17 cellular contexts compared by ENCODE assay signal in the genomic region with DNA sequence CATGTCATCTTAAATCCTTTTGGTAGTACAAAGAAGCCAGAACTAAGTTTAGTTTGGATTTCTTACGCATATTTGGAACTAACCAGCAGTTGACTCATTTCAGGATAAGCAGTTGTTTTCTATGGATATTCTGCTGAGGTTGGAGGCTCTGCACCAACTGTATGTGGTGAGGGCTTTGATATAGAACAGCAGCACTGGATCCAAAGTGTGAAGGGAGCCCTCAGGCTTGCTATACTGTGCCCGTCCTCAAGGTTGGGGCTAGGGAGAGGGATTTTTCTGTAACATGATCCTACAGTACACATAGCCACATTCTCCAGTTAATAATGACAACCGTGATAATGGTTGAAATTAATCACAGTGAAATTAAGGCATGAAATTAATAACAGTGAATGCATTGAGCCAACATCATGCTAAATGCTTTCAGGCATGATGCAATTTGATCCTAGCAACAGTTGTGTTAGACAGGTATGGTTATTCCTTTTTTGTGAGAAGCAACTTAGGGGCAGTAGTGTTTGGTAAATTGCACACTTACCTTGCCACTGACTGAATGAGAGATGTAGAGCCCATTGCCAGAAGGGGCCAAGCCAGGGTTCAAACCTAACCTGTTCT. TPM values are rescaled to one million over a fixed set of nuclear protein-coding genes. Genes with fewer than 3 reads are reported as not detected.
DNase-seq lines count a peak whose midpoint lies in the region; ATAC-seq and TF ChIP-seq lines count a peak whose summit lies in the region.
"Had no signal": no experiment of that assay in that cellular context is flagged by ENCODE, and none has a peak within 500 bp of the region (broad histone marks: within the 10 kb centered on the region; RNA-seq: fewer than 3 reads in every experiment).

No MANE protein-coding gene starts in this region.

- no peak overlapping the region for H3K4me2 ChIP-seq in mesendoderm (ENCODE audit: low read length)

- H3K4ac ChIP-seq in mesendoderm (ENCODE audit: low read depth, low read length) = no peak overlapping the region

- peaks cover 12% of the 10 kb centered on the region for H3K4me1 Mint-ChIP-seq in activated CD4-positive, alpha-beta T cell treated with anti-CD3 and anti-CD28 coated beads, Interleukin-2, amount 10 ng/mL, durations not matched to agents 24 days and 14 days

- no peak overlapping the region for H2BK15ac ChIP-seq in mesendoderm (replicated peaks; ENCODE audit: low read depth)

- H3K79me1 ChIP-seq in mesendoderm (ENCODE audit: low read length) = peaks cover 3% of the 10 kb centered on the region

- no peak for TF ChIP-seq CTCF in heart left ventricle (IDR thresholded peaks at IDR 0.05)
- no peak for TF ChIP-seq CTCF in Panc1 (IDR thresholded peaks at IDR 0.05)
- no peak for TF ChIP-seq CTCF in upper lobe of right lung (IDR thresholded peaks at IDR 0.05)

- H2BK5ac ChIP-seq in mesendoderm (ENCODE audit: low read length) = no peak overlapping the region

- WGBS in heart left ventricle, 4 donors = 67 to 77% (median 67%) methylated on average over 3 of the region's 3 CpGs
- WGBS in mesendoderm (ENCODE audit: extremely low coverage, insufficient coverage, low lambda C conversion rate) = no CpG with 5 or more reads among the region's 3 CpGs

- no peaks in the 10 kb centered on the region for H3K9me3 Mint-ChIP-seq in activated CD4-positive, alpha-beta T cell treated with anti-CD3 and anti-CD28 coated beads, Interleukin-2, amount 10 ng/mL, durations not matched to agents 24 days and 14 days
- H3K9me3 Mint-ChIP-seq: neural crest cell; stimulated activated naive CD8-positive, alpha-beta T cell treated with anti-CD3 and anti-CD28 coated beads, Interleukin-15, amount 100 ng/mL, for 72 hours had no signal

- H3K27ac ChIP-seq in heart left ventricle (peak overlapping the region in 9 of 12 donors; percentile 8 to 91 (median 23)), Panc1 (ENCODE audit: low read length) (peak overlapping the region; percentile 82), mesendoderm (ENCODE audit: low read depth, low read length) (no peak overlapping the region), upper lobe of right lung (peak overlapping the region; percentile 39)

- no peak overlapping the region for H4K8ac ChIP-seq in mesendoderm (ENCODE audit: low read depth, low read length)

- no peak overlapping the region for H3K23ac ChIP-seq in mesendoderm (ENCODE audit: low read length)

- intact Hi-C loops in heart left ventricle (cut with DNase I) (loop anchor here in 2 of 10 donors (5.0 kb wide), 1 partner anchor 35 kb away; the partner anchor contains the start of gene ARHGAP26 (in 2 of the 2)), left cardiac atrium (cut with DNase I) (no loop called here), Panc1 (cut with micrococcal nuclease; ENCODE audit: unreplicated experiment) (no loop called here), upper lobe of right lung (cut with DNase I) (no loop called here)
- intact Hi-C loops in activated CD4-positive, alpha-beta T cell treated with anti-CD3 and anti-CD28 coated beads, Interleukin-2, amount 10 ng/mL, durations not matched to agents 24 days and 14 days (cut with micrococcal nuclease) = no loop called here

- no peak overlapping the region for H2AK5ac ChIP-seq in mesendoderm (ENCODE audit: low read length)

- no peaks in the 10 kb centered on the region for H3K27me3 ChIP-seq in heart left ventricle
- no peaks in the 10 kb centered on the region for H3K27me3 ChIP-seq in Panc1 (ENCODE audit: control insufficient read depth, insufficient read depth, low read length)
- no peaks in the 10 kb centered on the region for H3K27me3 ChIP-seq in mesendoderm (ENCODE audit: insufficient read depth, low read length, poor library complexity)
- no peaks in the 10 kb centered on the region for H3K27me3 ChIP-seq in upper lobe of right lung
- H3K27me3 ChIP-seq: Peyer's patch had no signal

- H4K5ac ChIP-seq in mesendoderm (ENCODE audit: low read length) = no peak overlapping the region

- POLR2A ChIA-PET in Panc1 (lab: Charles Lee) = no interaction called here

- H3K27ac Mint-ChIP-seq in activated CD4-positive, alpha-beta T cell treated with anti-CD3 and anti-CD28 coated beads, Interleukin-2, amount 10 ng/mL, durations not matched to agents 24 days and 14 days = no peak overlapping the region
- H3K27ac Mint-ChIP-seq: activated naive CD8-positive, alpha-beta T cell; stimulated activated naive CD8-positive, alpha-beta T cell treated with anti-CD3 and anti-CD28 coated beads, Interleukin-15, amount 100 ng/mL, for 72 hours had no signal

- H3K18ac ChIP-seq in mesendoderm (ENCODE audit: low read length) = no peak overlapping the region

- H3K36me3 ChIP-seq in heart left ventricle = no peaks in the 10 kb centered on the region
- no peaks in the 10 kb centered on the region for H3K36me3 ChIP-seq in Panc1 (ENCODE audit: control insufficient read depth, insufficient read depth, low read length)
- H3K36me3 ChIP-seq in mesendoderm (ENCODE audit: control insufficient read depth, insufficient read depth, low read length) = no peaks in the 10 kb centered on the region
- no peaks in the 10 kb centered on the region for H3K36me3 ChIP-seq in upper lobe of right lung
- H3K36me3 ChIP-seq: Peyer's patch had no signal

- H3K9me3 ChIP-seq in heart left ventricle (no peaks in the 10 kb centered on the region), Panc1 (ENCODE audit: control insufficient read depth, insufficient read depth, low read depth, low read length) (no peaks in the 10 kb centered on the region), upper lobe of right lung (no peaks in the 10 kb centered on the region)
- H3K9me3 ChIP-seq: Peyer's patch had no signal

- H3K4me3 Mint-ChIP-seq in activated CD4-positive, alpha-beta T cell treated with anti-CD3 and anti-CD28 coated beads, Interleukin-2, amount 10 ng/mL, durations not matched to agents 24 days and 14 days = no peak overlapping the region
- H3K4me3 Mint-ChIP-seq: activated naive CD8-positive, alpha-beta T cell; stimulated activated naive CD8-positive, alpha-beta T cell treated with anti-CD3 and anti-CD28 coated beads, Interleukin-15, amount 100 ng/mL, for 72 hours had no signal

- H2BK120ac ChIP-seq in mesendoderm (ENCODE audit: low read depth, low read length) = no peak overlapping the region

- in situ Hi-C loops in Panc1 (cut with HindIII; ENCODE audit: low pct_unique_long_range_greater_than_20kb, low sequenced_read_pairs) = no loop called here

- H3K4me3 ChIP-seq in heart left ventricle (no peak overlapping the region), Panc1 (ENCODE audit: low read depth in 2 of 2, low read length in 2 of 2) (no peak overlapping the region), mesendoderm (ENCODE audit: low read length) (no peak overlapping the region), upper lobe of right lung (no peak overlapping the region)
- H3K4me3 ChIP-seq: GM12878, Peyer's patch had no signal

- peaks cover 4% of the 10 kb centered on the region for H3K36me3 Mint-ChIP-seq in activated CD4-positive, alpha-beta T cell treated with anti-CD3 and anti-CD28 coated beads, Interleukin-2, amount 10 ng/mL, durations not matched to agents 24 days and 14 days (ENCODE audit: low read depth)

- no peaks in the 10 kb centered on the region for H3K79me2 ChIP-seq in mesendoderm (ENCODE audit: control insufficient read depth, insufficient read depth, low read length)

- no peaks in the 10 kb centered on the region for H3K27me3 Mint-ChIP-seq in activated CD4-positive, alpha-beta T cell treated with anti-CD3 and anti-CD28 coated beads, Interleukin-2, amount 10 ng/mL, durations not matched to agents 24 days and 14 days
- H3K27me3 Mint-ChIP-seq: activated naive CD8-positive, alpha-beta T cell; stimulated activated naive CD8-positive, alpha-beta T cell treated with anti-CD3 and anti-CD28 coated beads, Interleukin-15, amount 100 ng/mL, for 72 hours had no signal

- H3K4me1 ChIP-seq in heart left ventricle (peaks cover 14 to 95% (median 70%) of the 10 kb centered on the region in 12 donors), Panc1 (ENCODE audit: control insufficient read depth, insufficient read depth, low read length) (peaks cover 72% of the 10 kb centered on the region), mesendoderm (ENCODE audit: control insufficient read depth, low read depth, low read length) (peaks cover 6% of the 10 kb centered on the region), upper lobe of right lung (peaks cover 37% of the 10 kb centered on the region)

- TF ChIP-seq POLR2A in heart left ventricle (IDR thresholded peaks at IDR 0.05) = no peak

- DNase-seq in heart left ventricle = no peak
- DNase-seq in left cardiac atrium = no peak
- no peak for DNase-seq in Panc1 (ENCODE audit: low read depth, low spot score)
- DNase-seq in mesendoderm = peak; percentile 26
- no peak for DNase-seq in upper lobe of right lung
- DNase-seq in activated gamma-delta T cell treated with Interleukin-2 at 50 U/mL for 16 hours = no peak
- DNase-seq in activated CD4-positive, alpha-beta T cell treated with anti-CD3 and anti-CD28 coated beads, Interleukin-2, amount 10 ng/mL, durations not matched to agents 24 days and 14 days = no peak
- no peak for DNase-seq in nucleus accumbens (lab: John Stamatoyannopoulos, UW)
- DNase-seq: activated CD4-positive, CD25-positive, alpha-beta regulatory T cell treated with anti-CD3 and anti-CD28 coated beads, Interleukin-2, amount 50 U/mL, for 72 hours; activated T-cell treated with anti-CD3 and anti-CD28 coated beads for 4 hours; cerebellar nuclear complex; NCI-H510A; Peyer's patch; stimulated activated naive CD8-positive, alpha-beta T cell treated with anti-CD3 and anti-CD28 coated beads, Interleukin-15, amount 100 ng/mL, for 72 hours had no signal

- ATAC-seq in heart left ventricle = no peak
- no peak for ATAC-seq in left cardiac atrium
- ATAC-seq in Panc1 = peak; percentile 75
- no peak for ATAC-seq in upper lobe of right lung
- ATAC-seq: stimulated activated naive CD8-positive, alpha-beta T cell treated with anti-CD3 and anti-CD28 coated beads, Interleukin-15, amount 100 ng/mL, for 72 hours had no signal

- CTCF ChIA-PET in Panc1 (lab: Charles Lee) = no interaction called here

- BruUV-seq in Panc1 (replicated peaks; lab: Mats Ljungman, UMichigan) = no TSS peak

- H3K9ac ChIP-seq in mesendoderm (ENCODE audit: low read length) = no peak overlapping the region

- H3K56ac ChIP-seq in mesendoderm (ENCODE audit: low read length) = no peak overlapping the region

RNA-seq across cellular contexts. Expression of gene ARHGAP26, which starts 36.7 kb away (rescaled TPM):
- total RNA-seq in heart left ventricle = 10 to 100 TPM; 22.9 to 52.1 (median 35.6) TPM
- polyA plus RNA-seq in heart left ventricle = 10 to 100 TPM; 11.9 to 18.2 TPM
- 10 to 100 TPM; 29.6 to 50.2 TPM for total RNA-seq in left cardiac atrium
- 65.5 TPM for total RNA-seq in Panc1 (2021; ENCODE audit: unreplicated experiment)
- polyA plus RNA-seq in Panc1 (2012; ENCODE audit: insufficient read length) = 24.0 TPM
- polyA plus RNA-seq in mesendoderm (2013, experiment 1 of 2) = 12.0 TPM
- 11.8 TPM for polyA plus RNA-seq in mesendoderm (2013, experiment 2 of 2)
- 35.4 TPM for total RNA-seq in upper lobe of right lung
- total RNA-seq in activated CD4-positive, alpha-beta T cell treated with anti-CD3 and anti-CD28 coated beads, Interleukin-2, amount 10 ng/mL, durations not matched to agents 24 days and 14 days = 12.7 and 15.3 TPM in 2 replicates
